8 cellular contexts compared by ENCODE assay signal in genomic region chr15:96331141-96331941, GRCh38. TPM values are rescaled to one million over a fixed set of nuclear protein-coding genes. Genes with fewer than 3 reads are reported as not detected.
A peak's percentile ranks its signal among the peaks of the same experiment; 100 is the strongest.
DNase-seq lines count a peak whose midpoint lies in the region; ATAC-seq and TF ChIP-seq lines count a peak whose summit lies in the region.

No MANE protein-coding gene starts in this region.

- peaks cover 4% of the 10 kb centered on the region for H3K4me1 Mint-ChIP-seq in activated CD4-positive, alpha-beta T cell treated with anti-CD3 and anti-CD28 coated beads, Interleukin-2, amount 10 ng/mL, durations not matched to agents 24 days and 14 days

- no peak for TF ChIP-seq POLR2A in esophagus squamous epithelium (IDR thresholded peaks at IDR 0.05)

- H3K27ac Mint-ChIP-seq in activated CD4-positive, alpha-beta T cell treated with anti-CD3 and anti-CD28 coated beads, Interleukin-2, amount 10 ng/mL, durations not matched to agents 24 days and 14 days = peak overlapping the region; percentile 51

- intact Hi-C loops in activated CD4-positive, alpha-beta T cell treated with anti-CD3 and anti-CD28 coated beads, Interleukin-2, amount 10 ng/mL, durations not matched to agents 24 days and 14 days (cut with micrococcal nuclease) = loop anchor here (2.0 kb wide), 1 partner anchor 25 kb away; no protein-coding TSS in a partner anchor
- intact Hi-C loops in esophagus squamous epithelium (cut with DNase I) = no loop called here

- in situ Hi-C loops in KBM-7 (cut with MboI; ENCODE audit: low pct_unique_long_range_greater_than_20kb, low sequenced_read_pairs) = loop anchor here (25.0 kb wide), 1 partner anchor 1069 kb away; no protein-coding TSS in a partner anchor

- H3K27me3 Mint-ChIP-seq in activated CD4-positive, alpha-beta T cell treated with anti-CD3 and anti-CD28 coated beads, Interleukin-2, amount 10 ng/mL, durations not matched to agents 24 days and 14 days = peaks cover 78% of the 10 kb centered on the region

- H3K4me1 ChIP-seq in esophagus squamous epithelium (peaks cover 0 to 77% (median 5%) of the 10 kb centered on the region in 3 donors), neuronal stem cell (ENCODE audit: control insufficient read depth in 2 of 2, insufficient read depth in 1 of 2, low read depth in 1 of 2, low read length in 2 of 2) (peaks cover 4 to 27% of the 10 kb centered on the region in 2 donors)

- peaks cover 8% of the 10 kb centered on the region for H3K36me3 Mint-ChIP-seq in activated CD4-positive, alpha-beta T cell treated with anti-CD3 and anti-CD28 coated beads, Interleukin-2, amount 10 ng/mL, durations not matched to agents 24 days and 14 days (ENCODE audit: low read depth)

- H3K27me3 ChIP-seq in esophagus squamous epithelium (peaks cover 0 to 65% (median 2%) of the 10 kb centered on the region in 4 donors), neuronal stem cell (ENCODE audit: control insufficient read depth in 3 of 3, insufficient read depth in 3 of 3, low read depth in 1 of 3, low read length in 3 of 3) (no peaks in the 10 kb centered on the region)

- peak overlapping the region; percentile 66 for H2AK5ac ChIP-seq in neuronal stem cell (ENCODE audit: low read depth, low read length)

- peak; percentile 55 for DNase-seq in activated CD4-positive, alpha-beta T cell treated with anti-CD3 and anti-CD28 coated beads, Interleukin-2, amount 10 ng/mL, durations not matched to agents 24 days and 14 days
- DNase-seq in activated CD4-positive, alpha-beta T cell treated with anti-CD3 and anti-CD28 coated beads for 1 hour = no peak
- peak; percentile 62 for DNase-seq in RPMI7951 (ENCODE audit: low read depth)
- no peak for DNase-seq in esophagus squamous epithelium (lab: John Stamatoyannopoulos, UW)
- DNase-seq in neuronal stem cell (ENCODE audit: low spot score) = peak; percentile 26
- DNase-seq in NCI-H187 (lab: John Stamatoyannopoulos, UW) = no peak
- DNase-seq in KBM-7 = no peak

- H3K4me3 ChIP-seq in esophagus squamous epithelium (peak overlapping the region; percentile 45 to 92 (median 72)), neuronal stem cell (ENCODE audit: low read length in 2 of 2) (peak overlapping the region; percentile 81 to 97)

- peak overlapping the region; percentile 12 for H2BK15ac ChIP-seq in neuronal stem cell (ENCODE audit: low read length)

- H4K91ac ChIP-seq in neuronal stem cell (ENCODE audit: low read depth, low read length, poor library complexity) = no peak overlapping the region

- H3K27ac ChIP-seq in esophagus squamous epithelium = peak overlapping the region; percentile 85 to 96 (median 94)
- peak overlapping the region; percentile 95 for H3K27ac ChIP-seq in neuronal stem cell (replicated peaks; ENCODE audit: low read length)

- no peak overlapping the region for H4K8ac ChIP-seq in neuronal stem cell (ENCODE audit: low read depth, low read length)

- H2BK12ac ChIP-seq in neuronal stem cell (ENCODE audit: low read length) = no peak overlapping the region

- no peak overlapping the region for H2BK120ac ChIP-seq in neuronal stem cell (ENCODE audit: low read depth, low read length)

- peak overlapping the region; percentile 69 for H3K4me2 ChIP-seq in neuronal stem cell (ENCODE audit: insufficient read depth, low read length, poor library complexity, severe bottlenecking)

- no peak overlapping the region for H3K23ac ChIP-seq in neuronal stem cell (ENCODE audit: low read depth, low read length, poor library complexity)

- H2BK5ac ChIP-seq in neuronal stem cell (ENCODE audit: low read length) = peak overlapping the region; percentile 91

- H2AFZ ChIP-seq in neuronal stem cell (ENCODE audit: low read length) = no peak overlapping the region

- TF ChIP-seq CTCF in esophagus squamous epithelium (IDR thresholded peaks at IDR 0.05) = no peak

- peak overlapping the region; percentile 67 for H3K14ac ChIP-seq in neuronal stem cell (ENCODE audit: low read length)

- peaks cover 10% of the 10 kb centered on the region for H3K9me3 Mint-ChIP-seq in activated CD4-positive, alpha-beta T cell treated with anti-CD3 and anti-CD28 coated beads, Interleukin-2, amount 10 ng/mL, durations not matched to agents 24 days and 14 days

- ATAC-seq in HG02588 (IDR thresholded peaks at IDR 0.05; ENCODE audit: unreplicated experiment) = no peak

- peaks cover 0 to 23% (median 0%) of the 10 kb centered on the region in 3 donors for H3K36me3 ChIP-seq in esophagus squamous epithelium
- H3K36me3 ChIP-seq in neuronal stem cell (replicated peaks in 1 of 2; ENCODE audit: control insufficient read depth in 2 of 2, insufficient read depth in 2 of 2, low read length in 2 of 2) = peaks cover 25 to 39% of the 10 kb centered on the region in 2 donors

- H3K4me3 Mint-ChIP-seq in activated CD4-positive, alpha-beta T cell treated with anti-CD3 and anti-CD28 coated beads, Interleukin-2, amount 10 ng/mL, durations not matched to agents 24 days and 14 days = peak overlapping the region; percentile 89

- peak overlapping the region; percentile 99 for H3K9ac ChIP-seq in neuronal stem cell (ENCODE audit: low read depth, low read length, poor library complexity)

- H3K79me1 ChIP-seq in neuronal stem cell (ENCODE audit: low read depth, low read length) = peaks cover 2% of the 10 kb centered on the region

- H3K9me3 ChIP-seq in esophagus squamous epithelium = no peaks in the 10 kb centered on the region
- H3K9me3 ChIP-seq in neuronal stem cell (replicated peaks in 1 of 2; ENCODE audit: control insufficient read depth in 2 of 2, insufficient read depth in 1 of 2, low read depth in 1 of 2, low read length in 2 of 2) = no peaks in the 10 kb centered on the region

- peak overlapping the region; percentile 98 for H3K18ac ChIP-seq in neuronal stem cell (ENCODE audit: low read length)

- WGBS in esophagus squamous epithelium, 2 donors = 1 to 4% methylated on average over 15 to 22 of the region's 77 CpGs
- no CpG with 5 or more reads among the region's 77 CpGs for WGBS in neuronal stem cell (ENCODE audit: extremely low coverage in 2 of 2, insufficient read length in 2 of 2, insufficient replicate concordance in 1 of 2), 2 donors

- H3K4ac ChIP-seq in neuronal stem cell (ENCODE audit: low read length) = peak overlapping the region; percentile 42

RNA-seq across cellular contexts. Expression of gene NR2F2, which starts 0.8 kb away (rescaled TPM):
- not detected in 2 replicates for total RNA-seq in activated CD4-positive, alpha-beta T cell treated with anti-CD3 and anti-CD28 coated beads, Interleukin-2, amount 10 ng/mL, durations not matched to agents 24 days and 14 days
- 13.2 and 18.7 TPM in 2 replicates for total RNA-seq in RPMI7951 (2014; rRNA removed; shearing (Covaris generic))
- total RNA-seq in esophagus squamous epithelium = 10 to 100 TPM in 1 of 4 donors, 1 to 10 TPM in 3; 3.7 to 15.6 (median 6.4) TPM
- 43.2 TPM for polyA plus RNA-seq in neuronal stem cell (2013, experiment 1 of 2)
- 45.4 TPM for polyA plus RNA-seq in neuronal stem cell (2013, experiment 2 of 2)

Comparison
In these comparisons a context has a peak if more than half of its experiments do, and no peak if none do; other contexts are left out.
1. DNase-seq: peak in activated CD4-positive, alpha-beta T cell treated with anti-CD3 and anti-CD28 coated beads, Interleukin-2, amount 10 ng/mL, durations not matched to agents 24 days and 14 days (single experiment), RPMI7951 (single experiment) and neuronal stem cell (single experiment); none in activated CD4-positive, alpha-beta T cell treated with anti-CD3 and anti-CD28 coated beads for 1 hour (single experiment), esophagus squamous epithelium (single experiment), NCI-H187 (0 of 2) and KBM-7 (single experiment).